24 cellular contexts compared by ENCODE assay signal in the genomic region with DNA sequence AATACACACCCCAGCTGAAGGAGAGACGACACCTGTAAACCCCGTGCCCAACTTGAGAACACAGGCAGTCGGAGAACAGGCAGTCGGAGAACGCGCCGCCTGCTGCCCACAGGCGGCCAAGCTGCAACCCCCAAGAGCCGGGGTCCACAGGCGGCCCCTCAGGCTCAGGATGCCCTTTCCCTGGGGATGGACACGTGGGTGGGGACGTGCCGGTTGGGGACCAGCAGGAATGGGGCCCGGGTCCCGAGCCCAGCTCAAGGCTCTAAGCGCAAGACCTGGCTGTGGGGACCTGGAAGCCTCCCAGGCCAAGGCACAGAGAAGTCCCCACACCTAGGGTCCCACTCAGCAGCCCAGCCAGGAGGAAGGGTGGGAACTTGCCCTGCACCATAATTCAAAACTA.
DNase-seq lines count a peak whose midpoint lies in the region; ATAC-seq, FAIRE-seq and TF ChIP-seq lines count a peak whose summit lies in the region.
"Had no signal": no experiment of that assay in that cellular context is flagged by ENCODE, and none has a peak within 500 bp of the region (broad histone marks: within the 10 kb centered on the region; RNA-seq: fewer than 3 reads in every experiment).

No MANE protein-coding gene starts in this region.

- no peaks in the 10 kb centered on the region for H3K4me1 ChIP-seq in kidney (ENCODE audit: control insufficient read depth in 1 of 2, insufficient read depth in 1 of 2, low read depth in 1 of 2, low read length in 2 of 2)
- H3K4me1 ChIP-seq: A549 had no signal

- DNase-seq in left ventricle myocardium superior (peak; percentile 9), left cardiac atrium (no peak), kidney (peak; percentile 45), posterior vena cava (ENCODE audit: low spot score) (peak; percentile 58), NCI-H345 (lab: John Stamatoyannopoulos, UW) (no peak), mesenteric fat pad (ENCODE audit: low spot score) (no peak)
- DNase-seq: AML-193, DMS153, DND-41, HCEC 1CT, IMR-90, KG1, MG63, NCI-H1105 treated with DMSO at 0.1 percent for 48 hours, NCI-H146, NCI-H1930, NCI-H2107, NCI-H526 treated with DMSO at 0.1 percent for 48 hours, PC-9, SHP77 had no signal

- FAIRE-seq in kidney (lab: Jason Lieb, UNC): no peak
- FAIRE-seq: A549, GM12892, H1 had no signal

- no peak overlapping the region for H3K9ac ChIP-seq in kidney (ENCODE audit: low read length in 2 of 2)

- H3K36me3 ChIP-seq in kidney (ENCODE audit: control insufficient read depth in 1 of 2, insufficient read depth in 2 of 2, low read length in 2 of 2): peaks cover 0 to 7% of the 10 kb centered on the region in 2 donors
- H3K36me3 ChIP-seq: MG63 had no signal

- no peak overlapping the region for H3K27ac ChIP-seq in kidney (ENCODE audit: low read depth in 2 of 2, low read length in 2 of 2)
- H3K27ac ChIP-seq: A549, PC-9 had no signal

- peaks cover 5 to 18% of the 10 kb centered on the region in 2 donors for H3K9me3 ChIP-seq in kidney (ENCODE audit: control insufficient read depth in 1 of 2, low read length in 2 of 2)
- H3K9me3 ChIP-seq: A549 had no signal

- ATAC-seq in left ventricle myocardium superior (no peak), left cardiac atrium (no peak), HG02642 (IDR thresholded peaks at IDR 0.05; ENCODE audit: poor library complexity, unreplicated experiment) (no peak)
- ATAC-seq: A549 had no signal

- intact Hi-C loops in left ventricle myocardium superior (cut with micrococcal nuclease) (no loop called here), left cardiac atrium (cut with DNase I) (no loop called here), kidney (cut with DNase I) (no loop called here), posterior vena cava (cut with DNase I) (no loop called here)

- TF ChIP-seq CTCF in kidney (IDR thresholded peaks at IDR 0.05; ENCODE audit: borderline replicate concordance, extremely low read depth, insufficient read depth): no peak

- no peak overlapping the region for H3K4me3 ChIP-seq in kidney (ENCODE audit: low read length in 2 of 2)
- H3K4me3 ChIP-seq: A549, MG63, PC-9 had no signal

Comparison
In these comparisons a context has a peak if more than half of its experiments do, and no peak if none do; other contexts are left out.
1. DNase-seq: peak in left ventricle myocardium superior (single experiment), kidney (single experiment) and posterior vena cava (single experiment); none in left cardiac atrium (single experiment), NCI-H345 (single experiment) and mesenteric fat pad (single experiment).